ENCODE assay signal across 11 cellular contexts in the genomic region with DNA sequence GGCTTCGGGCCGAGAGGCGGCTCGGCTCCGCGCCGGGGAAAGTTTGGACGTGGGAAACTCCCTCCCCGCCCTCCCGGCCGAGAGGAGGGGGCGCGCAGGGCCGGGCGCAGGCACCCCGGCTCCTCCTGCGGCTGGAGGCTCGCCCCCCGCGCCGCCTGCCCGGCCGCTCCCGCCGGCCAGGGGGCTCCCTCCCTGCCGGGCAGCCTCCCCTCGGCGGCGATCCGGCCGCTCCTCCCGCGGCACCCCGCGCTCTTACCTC. TPM values are rescaled to one million over a fixed set of nuclear protein-coding genes. Genes with fewer than 3 reads are reported as not detected.
DNase-seq lines count a peak whose midpoint lies in the region; ATAC-seq, FAIRE-seq and TF ChIP-seq lines count a peak whose summit lies in the region.
"Had no signal": no experiment of that assay in that cellular context is flagged by ENCODE, and none has a peak within 500 bp of the region (broad histone marks: within the 10 kb centered on the region; RNA-seq: fewer than 3 reads in every experiment).

No MANE protein-coding gene starts in this region.

- intact Hi-C loops in Right ventricle myocardium superior (cut with DNase I) = no loop called here
- intact Hi-C loops in upper lobe of right lung (cut with DNase I) = no loop called here

- H3K4me2 ChIP-seq in astrocyte (ENCODE audit: low read length) = peak overlapping the region; percentile 76
- peak overlapping the region; percentile 90 for H3K4me2 ChIP-seq in mesenchymal stem cell (ENCODE audit: low read length, poor library complexity, severe bottlenecking)

- H3K9me3 Mint-ChIP-seq in astrocyte (ENCODE audit: unreplicated experiment) = no peaks in the 10 kb centered on the region
- H3K9me3 Mint-ChIP-seq: T-cell had no signal

- H3K36me3 Mint-ChIP-seq in astrocyte (ENCODE audit: low read depth, unreplicated experiment) = no peaks in the 10 kb centered on the region
- H3K36me3 Mint-ChIP-seq: T-cell had no signal

- no peak overlapping the region for H3K4me3 Mint-ChIP-seq in astrocyte (ENCODE audit: unreplicated experiment)

- no peak overlapping the region for H3K14ac ChIP-seq in mesenchymal stem cell (ENCODE audit: low read length in 2 of 2)

- WGBS in mesenchymal stem cell = under 1% methylated on average over 26 of the region's 35 CpGs

- no peaks in the 10 kb centered on the region for H3K9me3 ChIP-seq in cardiac muscle cell (ENCODE audit: low read depth)
- no peaks in the 10 kb centered on the region for H3K9me3 ChIP-seq in astrocyte (ENCODE audit: insufficient read depth, low read depth, low read length)
- H3K9me3 ChIP-seq in mesenchymal stem cell (ENCODE audit: control insufficient read depth, low read length) = no peaks in the 10 kb centered on the region
- H3K9me3 ChIP-seq in upper lobe of right lung = no peaks in the 10 kb centered on the region
- H3K9me3 ChIP-seq in MG63 = no peaks in the 10 kb centered on the region

- peaks cover 5% of the 10 kb centered on the region for H3K4me1 Mint-ChIP-seq in astrocyte (ENCODE audit: low read depth, unreplicated experiment)

- H3K27ac ChIP-seq in cardiac muscle cell (no peak overlapping the region), astrocyte (ENCODE audit: low read depth, low read length) (no peak overlapping the region), mesenchymal stem cell (ENCODE audit: low read length, poor library complexity, severe bottlenecking) (no peak overlapping the region), upper lobe of right lung (no peak overlapping the region)

- DNase-seq in cardiac muscle cell (ENCODE audit: low read depth in 1 of 2, low spot score in 1 of 2) = no peak
- DNase-seq in Right ventricle myocardium superior = no peak
- no peak for DNase-seq in astrocyte (ENCODE audit: low read depth)
- DNase-seq in mesenchymal stem cell = no peak
- no peak for DNase-seq in upper lobe of right lung
- no peak for DNase-seq in MG63
- no peak for DNase-seq in NCI-H510A treated with DMSO at 0.1 percent for 48 hours (lab: John Stamatoyannopoulos, UW)
- DNase-seq: NCI-H446 treated with DMSO at 0.1 percent for 48 hours had no signal

- peaks cover 3% of the 10 kb centered on the region for H4K20me1 ChIP-seq in astrocyte (ENCODE audit: insufficient read depth, low read length)

- H3K27me3 Mint-ChIP-seq in astrocyte (ENCODE audit: low read depth, unreplicated experiment) = peaks cover 81% of the 10 kb centered on the region

- H3K4me1 ChIP-seq in cardiac muscle cell (ENCODE audit: low read depth) (no peaks in the 10 kb centered on the region), astrocyte (ENCODE audit: insufficient read depth, low read length) (peaks cover 2% of the 10 kb centered on the region), mesenchymal stem cell (ENCODE audit: control insufficient read depth, insufficient read depth, low read depth, low read length) (peaks cover 19% of the 10 kb centered on the region), upper lobe of right lung (peaks cover 5% of the 10 kb centered on the region)

- no peak overlapping the region for H3K18ac ChIP-seq in mesenchymal stem cell (ENCODE audit: low read depth in 1 of 2, low read length in 2 of 2)

- no peak overlapping the region for H3K27ac Mint-ChIP-seq in astrocyte (ENCODE audit: unreplicated experiment)
- H3K27ac Mint-ChIP-seq: T-cell had no signal

- no peak overlapping the region for H3K4ac ChIP-seq in mesenchymal stem cell (ENCODE audit: low read depth in 1 of 2, low read length in 2 of 2)

- H2AK5ac ChIP-seq in mesenchymal stem cell (ENCODE audit: low read length, severe bottlenecking) = no peak overlapping the region

- H3K36me3 ChIP-seq in cardiac muscle cell (no peaks in the 10 kb centered on the region), astrocyte (ENCODE audit: insufficient read depth, low read length) (no peaks in the 10 kb centered on the region), mesenchymal stem cell (ENCODE audit: control insufficient read depth in 1 of 2, insufficient read depth in 2 of 2, low read depth in 1 of 2, low read length in 2 of 2) (no peaks in the 10 kb centered on the region), upper lobe of right lung (no peaks in the 10 kb centered on the region), MG63 (no peaks in the 10 kb centered on the region)

- no peaks in the 10 kb centered on the region for H3K79me2 ChIP-seq in astrocyte (ENCODE audit: insufficient read depth, low read length)

- H2BK15ac ChIP-seq in mesenchymal stem cell (ENCODE audit: low read depth, poor library complexity, severe bottlenecking) = no peak overlapping the region

- H3K79me1 ChIP-seq in mesenchymal stem cell (replicated peaks; ENCODE audit: low read length, poor library complexity, severe bottlenecking) = no peaks in the 10 kb centered on the region

- H3K4me3 ChIP-seq in cardiac muscle cell (peak overlapping the region; percentile 51), astrocyte (ENCODE audit: insufficient read depth, low read depth, low read length) (no peak overlapping the region), mesenchymal stem cell (ENCODE audit: insufficient read depth in 1 of 2, low read depth in 1 of 2, low read length in 2 of 2) (peak overlapping the region in 1 of 2 experiments; percentile 49), upper lobe of right lung (peak overlapping the region; percentile 45), MG63 (no peak overlapping the region)

- no peak overlapping the region for H2AFZ ChIP-seq in astrocyte (ENCODE audit: low read depth, low read length)
- H2AFZ ChIP-seq in mesenchymal stem cell (ENCODE audit: low read depth, low read length) = no peak overlapping the region

- no peak for FAIRE-seq in astrocyte (lab: Jason Lieb, UNC)

- TF ChIP-seq CTCF in cardiac muscle cell (IDR thresholded peaks at IDR 0.05; ENCODE audit: low read depth, low read length) = no peak
- no peak for TF ChIP-seq CTCF in astrocyte (IDR thresholded peaks at IDR 0.05; ENCODE audit: insufficient read depth, low read depth, low read length)
- no peak for TF ChIP-seq CTCF in upper lobe of right lung (IDR thresholded peaks at IDR 0.05)

- peak overlapping the region in 1 of 2 experiments; percentile 5 for H3K23ac ChIP-seq in mesenchymal stem cell (ENCODE audit: low read length in 2 of 2)

- H3K9ac ChIP-seq in astrocyte (ENCODE audit: low read length) = no peak overlapping the region
- no peak overlapping the region for H3K9ac ChIP-seq in mesenchymal stem cell (ENCODE audit: low read length)

- ATAC-seq in Right ventricle myocardium superior (ENCODE audit: poor library complexity) (no peak), upper lobe of right lung (no peak), HG03280 (IDR thresholded peaks at IDR 0.05; ENCODE audit: unreplicated experiment) (no peak)

- no peak overlapping the region for H4K8ac ChIP-seq in mesenchymal stem cell (ENCODE audit: low read length)

- no peak overlapping the region for H4K91ac ChIP-seq in mesenchymal stem cell (ENCODE audit: low read length)

- H3K27me3 ChIP-seq in cardiac muscle cell (peaks cover 98% of the 10 kb centered on the region), astrocyte (ENCODE audit: insufficient read depth, low read length) (peaks cover 76% of the 10 kb centered on the region), mesenchymal stem cell (ENCODE audit: control insufficient read depth in 1 of 2, insufficient read depth in 1 of 2, low read length in 2 of 2) (peaks cover 88 to 93% of the 10 kb centered on the region in 2 experiments), upper lobe of right lung (peaks cover 87% of the 10 kb centered on the region), MG63 (peaks cover 67% of the 10 kb centered on the region)

- no peak overlapping the region for H2BK12ac ChIP-seq in mesenchymal stem cell (ENCODE audit: low read length in 2 of 2)

- no peak overlapping the region for H2BK120ac ChIP-seq in mesenchymal stem cell (ENCODE audit: low read depth, low read length)

- H2BK5ac ChIP-seq in mesenchymal stem cell (ENCODE audit: low read depth, low read length, poor library complexity, severe bottlenecking) = no peak overlapping the region

RNA-seq across cellular contexts. Expression of a gene that starts 0.4 kb away (rescaled TPM):
- total RNA-seq in cardiac muscle cell = not detected in 2 replicates
- polyA plus RNA-seq in cardiac muscle cell = not detected in 2 replicates
- 5.5 TPM for total RNA-seq in Right ventricle myocardium superior
- total RNA-seq in astrocyte = 0.17 TPM in 1 of 2 replicates, not detected in the other
- not detected for polyA plus RNA-seq in mesenchymal stem cell (2013, experiment 1 of 2)
- polyA plus RNA-seq in mesenchymal stem cell (2013, experiment 2 of 2) = not detected
- total RNA-seq in upper lobe of right lung = 0.46 TPM
- total RNA-seq in MG63 (2014; rRNA removed; shearing (Covaris generic); ENCODE audit: low replicate concordance) = not detected in 2 replicates
- total RNA-seq: subcutaneous adipose tissue, T-cell had no signal

Comparison
In these comparisons a context has a peak if more than half of its experiments do, and no peak if none do; other contexts are left out.
1. H3K4me3 ChIP-seq: peak in cardiac muscle cell (single experiment) and upper lobe of right lung (single experiment); none in astrocyte (single experiment) and MG63 (single experiment).